9 cellular contexts compared by ENCODE assay signal in genomic region chr13:39037410-39037879, GRCh38. TPM values are rescaled to one million over a fixed set of nuclear protein-coding genes. Genes with fewer than 3 reads are reported as not detected.
DNase-seq lines count a peak whose midpoint lies in the region; ATAC-seq and TF ChIP-seq lines count a peak whose summit lies in the region.
"Had no signal": no experiment of that assay in that cellular context is flagged by ENCODE, and none has a peak within 500 bp of the region (broad histone marks: within the 10 kb centered on the region; RNA-seq: fewer than 3 reads in every experiment).

No MANE protein-coding gene starts in this region.

- peaks cover 0 to 10% (median 0%) of the 10 kb centered on the region in 9 donors for H3K36me3 ChIP-seq in heart left ventricle
- peaks cover 0 to 4% (median 0%) of the 10 kb centered on the region in 3 donors for H3K36me3 ChIP-seq in skeletal muscle tissue (ENCODE audit: control insufficient read depth in 3 of 3, insufficient read depth in 3 of 3, low read length in 3 of 3)

- peak overlapping the region; percentile 99 for H3K4me3 Mint-ChIP-seq in glutamatergic neuron (ENCODE audit: unreplicated experiment)

- peaks cover 10% of the 10 kb centered on the region for H3K9me3 Mint-ChIP-seq in glutamatergic neuron (ENCODE audit: unreplicated experiment)

- TF ChIP-seq CTCF in heart left ventricle (IDR thresholded peaks at IDR 0.05) (no peak), VCaP (conservative IDR thresholded peaks at IDR 0.05) (0 out of 2 replicates have a peak, but pooled peaks have one; percentile 8), glutamatergic neuron (IDR thresholded peaks at IDR 0.05; ENCODE audit: partially characterized antibody, unreplicated experiment) (no peak)

- peak overlapping the region; percentile 66 to 94 (median 81) for H3K4me3 ChIP-seq in heart left ventricle
- H3K4me3 ChIP-seq in skeletal muscle tissue (ENCODE audit: low read length in 3 of 3): peak overlapping the region; percentile 89 to 99 (median 98)

- TF ChIP-seq POLR2A in heart left ventricle (IDR thresholded peaks at IDR 0.05): no peak

- H3K4me1 ChIP-seq in heart left ventricle: peaks cover 7 to 69% (median 39%) of the 10 kb centered on the region in 12 donors
- peaks cover 10 to 35% (median 21%) of the 10 kb centered on the region in 3 donors for H3K4me1 ChIP-seq in skeletal muscle tissue (ENCODE audit: control insufficient read depth in 3 of 3, insufficient read depth in 3 of 3, low read length in 3 of 3)

- no peaks in the 10 kb centered on the region for H3K36me3 Mint-ChIP-seq in glutamatergic neuron (ENCODE audit: unreplicated experiment)

- H3K9ac ChIP-seq in skeletal muscle tissue (ENCODE audit: low read depth in 1 of 3, low read length in 3 of 3): peak overlapping the region; percentile 90 to 98 (median 98)

- H3K27ac ChIP-seq in heart left ventricle (peak overlapping the region; percentile 66 to 94 (median 84)), VCaP (peak overlapping the region; percentile 91), skeletal muscle tissue (ENCODE audit: low read depth, low read length) (peak overlapping the region; percentile 74)

- ATAC-seq in heart left ventricle: no peak
- ATAC-seq in left ventricle myocardium superior: no peak
- peak; percentile 32 for ATAC-seq in HG03135 (IDR thresholded peaks at IDR 0.05; ENCODE audit: unreplicated experiment)

- H3K9me3 ChIP-seq in heart left ventricle (no peaks in the 10 kb centered on the region), skeletal muscle tissue (ENCODE audit: control insufficient read depth in 3 of 3, low read length in 3 of 3) (no peaks in the 10 kb centered on the region)

- H3K4me1 Mint-ChIP-seq in glutamatergic neuron (ENCODE audit: low read depth, unreplicated experiment): peaks cover 19% of the 10 kb centered on the region

- no peaks in the 10 kb centered on the region for H3K27me3 ChIP-seq in heart left ventricle
- H3K27me3 ChIP-seq in skeletal muscle tissue (ENCODE audit: control insufficient read depth in 3 of 3, insufficient read depth in 3 of 3, low read length in 3 of 3): no peaks in the 10 kb centered on the region

- no peak for DNase-seq in heart left ventricle
- no peak for DNase-seq in left ventricle myocardium superior
- DNase-seq in glutamatergic neuron: no peak
- no peak for DNase-seq in islet precursor cell
- no peak for DNase-seq in amniotic stem cell (lab: John Stamatoyannopoulos, UW)

- intact Hi-C loops in heart left ventricle (cut with DNase I): loop anchor here in 2 of 10 donors (10.0 kb wide), 2 partner anchors 377 to 1747 kb away; partner anchors contain the start of gene SLC25A15 (in 2 of the 2)
- intact Hi-C loops in left ventricle myocardium superior (cut with micrococcal nuclease): no loop called here

- peak overlapping the region; percentile 98 for H3K27ac Mint-ChIP-seq in glutamatergic neuron (ENCODE audit: unreplicated experiment)

- WGBS in heart left ventricle, 4 donors: 0% methylated on average over 15 to 39 of the region's 39 CpGs

- peaks cover 2% of the 10 kb centered on the region for H3K27me3 Mint-ChIP-seq in glutamatergic neuron (ENCODE audit: unreplicated experiment)

RNA-seq across cellular contexts. Expression of gene PROSER1, which starts 0.4 kb away (rescaled TPM):
- total RNA-seq in heart left ventricle (10 to 100 TPM; 10.4 to 22.2 (median 16.2) TPM), left ventricle myocardium superior (13.4 TPM), glutamatergic neuron (ENCODE audit: unreplicated experiment) (63.7 TPM), skeletal muscle tissue (16.2 TPM)
- 1 to 10 TPM; 7.8 to 8.8 TPM for polyA plus RNA-seq in heart left ventricle

RNA-seq across cellular contexts. Expression of gene NHLRC3, which starts 0.8 kb away (rescaled TPM):
- total RNA-seq in heart left ventricle (10 to 100 TPM in 6 of 9 donors, 1 to 10 TPM in 3; 3.9 to 19.9 (median 10.6) TPM), left ventricle myocardium superior (10.6 TPM), glutamatergic neuron (ENCODE audit: unreplicated experiment) (16.2 TPM), skeletal muscle tissue (33.4 TPM)
- polyA plus RNA-seq in heart left ventricle: 1 to 10 TPM; 4.2 to 5.8 TPM

RNA-seq across cellular contexts. Expression of gene STOML3, which starts 46.8 kb away (rescaled TPM):
- total RNA-seq in heart left ventricle: not detected
- polyA plus RNA-seq in heart left ventricle: not detected
- total RNA-seq in left ventricle myocardium superior: not detected
- not detected for total RNA-seq in glutamatergic neuron (ENCODE audit: unreplicated experiment)
- under 0.01 TPM for total RNA-seq in skeletal muscle tissue
- total RNA-seq: pulmonary artery endothelial cell had no signal
